ENCODE assay signal across 31 cellular contexts in the genomic region with DNA sequence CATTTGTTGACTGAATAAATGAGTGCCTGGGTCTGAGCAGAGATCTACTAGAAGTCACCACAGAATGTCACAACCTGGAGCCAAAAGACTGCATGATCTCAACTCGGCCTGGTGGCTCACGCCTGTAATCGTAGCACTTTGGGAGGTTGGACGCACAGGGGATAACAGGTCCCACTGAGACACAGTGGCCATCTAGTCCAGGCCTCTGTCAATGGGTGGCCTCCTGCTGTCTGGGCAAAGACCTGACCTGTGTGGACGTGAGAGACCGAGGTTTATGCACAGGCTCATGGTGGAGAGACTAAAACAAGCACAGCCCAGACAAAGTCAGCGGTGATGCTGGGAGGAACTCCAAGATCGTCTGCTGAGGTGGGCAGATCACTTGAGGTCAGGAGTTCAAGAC.
"Had no signal": no experiment of that assay in that cellular context is flagged by ENCODE, and none has a peak within 500 bp of the region (broad histone marks: within the 10 kb centered on the region; RNA-seq: fewer than 3 reads in every experiment).

No MANE protein-coding gene starts in this region.

- H3K4me2 ChIP-seq: KMS-11 had no signal

- H3K9ac ChIP-seq: KMS-11 had no signal

- H3K27ac ChIP-seq: KMS-11 had no signal

- DNase-seq: Karpas-422, Kasumi-1, KG1, MG63, MM.1S, MV-4-11, NCI-H1048, NCI-H1092, NCI-H1092 treated with DMSO at 0.1 percent for 48 hours, NCI-H1105, NCI-H1105 treated with DMSO at 0.1 percent for 48 hours, NCI-H1417 treated with DMSO at 0.1 percent for 48 hours, NCI-H1436, NCI-H1436 treated with DMSO at 0.1 percent for 48 hours, NCI-H146, NCI-H1694, NCI-H1694 treated with DMSO at 0.1 percent for 48 hours, NCI-H187, NCI-H187 treated with DMSO at 0.1 percent for 48 hours, NCI-H1930, NCI-H2029, NCI-H2029 treated with DMSO at 0.1 percent for 48 hours, NCI-H2081, NCI-H2081 treated with DMSO at 0.1 percent for 48 hours, NCI-H2107, NCI-H2171, NCI-H2171 treated with DMSO at 0.1 percent for 48 hours, NCI-H2227 treated with DMSO at 0.1 percent for 48 hours, NCI-H226, NCI-H345 had no signal

- H3K4me3 ChIP-seq: MG63 had no signal

- H3K9me3 ChIP-seq: MG63 had no signal

- H3K36me3 ChIP-seq: MG63 had no signal
